Comparison of ENCODE assay signal across 1 cellular context in genomic region chrX:136250191-136251041, GRCh38.
TF ChIP-seq lines count a peak whose summit lies in the region.

No MANE protein-coding gene starts in this region.

TF ChIP-seq in H1, 55 proteins besides CTCF, POLR2A, EP300 and RAD21:
- TF ChIP-seq CEBPB (IDR thresholded peaks at IDR 0.05; ENCODE audit: low read depth, low read length) (no peak), SIRT6 (IDR thresholded peaks at IDR 0.05; ENCODE audit: low read length) (no peak), RBBP5 (IDR thresholded peaks at IDR 0.05; ENCODE audit: borderline replicate concordance, low read depth, low read length) (0 out of 2 replicates have a peak, but pooled peaks have one; percentile 20), CBX8 (IDR thresholded peaks at IDR 0.05; ENCODE audit: borderline replicate concordance, low read depth, low read length) (no peak), SP4 (IDR thresholded peaks at IDR 0.05; ENCODE audit: low read length) (no peak), HDAC2 (IDR thresholded peaks at IDR 0.05; ENCODE audit: borderline replicate concordance in 1 of 2, low read depth in 2 of 2, low read length in 2 of 2) (no peak), SIN3A (conservative IDR thresholded peaks at IDR 0.05 in 1 of 2, IDR thresholded peaks at IDR 0.05 in 1 of 2; ENCODE audit: low read depth in 1 of 2, low read length in 2 of 2) (0 out of 4 replicates have a peak, but pooled peaks of 1 of the 2 experiments have one; percentile 14), NANOG (IDR thresholded peaks at IDR 0.05; ENCODE audit: insufficient read depth, low read depth, low read length, poor library complexity, severe bottlenecking) (no peak), RFX5 (IDR thresholded peaks at IDR 0.05; ENCODE audit: borderline replicate concordance, low read depth, low read length) (no peak)
